1 cellular context compared by ENCODE assay signal in the genomic region with DNA sequence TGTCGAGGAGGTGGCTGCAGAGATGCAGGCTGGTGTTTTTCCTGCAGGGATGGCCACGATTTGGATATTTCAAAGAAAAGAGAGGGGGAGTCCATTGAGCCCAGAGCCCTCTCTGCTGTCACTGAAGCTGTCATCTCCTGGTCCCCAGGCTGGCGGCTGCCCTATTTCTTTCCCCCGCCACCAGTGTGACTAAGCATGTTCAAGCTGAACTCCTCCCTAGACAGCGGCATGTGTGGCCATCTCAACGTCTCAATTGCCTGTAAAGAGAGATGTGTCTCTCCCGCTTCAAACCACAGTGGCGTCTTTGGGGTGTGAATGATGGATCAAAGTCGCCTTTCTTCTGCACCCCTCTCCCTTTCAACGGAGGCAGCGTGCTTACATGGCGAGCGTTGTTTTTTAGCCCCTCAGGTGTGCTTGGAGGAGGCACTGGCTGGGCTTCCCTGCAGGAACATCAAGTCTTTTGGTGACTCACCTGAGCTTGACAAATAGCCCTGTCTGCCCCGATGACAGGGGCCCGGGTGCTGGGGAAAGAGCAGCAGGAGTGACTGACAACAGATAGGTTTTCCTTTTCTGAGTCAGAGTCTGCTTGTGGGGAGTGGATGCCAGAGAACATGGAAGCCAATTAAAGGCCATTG.
TF ChIP-seq lines count a peak whose summit lies in the region.

No MANE protein-coding gene starts in this region.

TF ChIP-seq in K562, 482 proteins besides CTCF, POLR2A, EP300 and RAD21 (continued from another document):
- TF ChIP-seq ZNF408 (CRISPR knock-in tag; IDR thresholded peaks at IDR 0.05; ENCODE audit: low read depth), result no peak
- no peak for TF ChIP-seq CBX5 (IDR thresholded peaks at IDR 0.05; ENCODE audit: borderline replicate concordance, low read depth)
